ENCODE assay signal across 24 cellular contexts in genomic region chr5:37734114-37734513, GRCh38.
DNase-seq lines count a peak whose midpoint lies in the region; ATAC-seq, FAIRE-seq and TF ChIP-seq lines count a peak whose summit lies in the region.
"Had no signal": no experiment of that assay in that cellular context is flagged by ENCODE, and none has a peak within 500 bp of the region (broad histone marks: within the 10 kb centered on the region; RNA-seq: fewer than 3 reads in every experiment).

No MANE protein-coding gene starts in this region.

- no peak overlapping the region for H3K23ac ChIP-seq in IMR-90 (ENCODE audit: low read depth, low read length)

- no peak for FAIRE-seq in A549 (lab: Jason Lieb, UNC)
- peak; percentile 13 for FAIRE-seq in pancreas (lab: Jason Lieb, UNC)
- FAIRE-seq: A204.1, GM12891, GM19239 had no signal

- no peak overlapping the region for H3K56ac ChIP-seq in IMR-90 (ENCODE audit: extremely low read depth, insufficient read depth, low read length)

- H3K4me3 ChIP-seq in A549 (no peak overlapping the region), IMR-90 (ENCODE audit: insufficient read depth, low read depth, low read length) (no peak overlapping the region), pancreas (no peak overlapping the region)
- H3K4me3 ChIP-seq: BLaER1 had no signal

- H4K20me1 ChIP-seq in IMR-90 (ENCODE audit: insufficient read depth, low read length), result no peaks in the 10 kb centered on the region
- H4K20me1 ChIP-seq: BLaER1 had no signal

- H4K8ac ChIP-seq in IMR-90 (ENCODE audit: low read depth in 2 of 2, low read length in 2 of 2), result no peak overlapping the region

- no peak overlapping the region for H2AK9ac ChIP-seq in IMR-90 (replicated peaks; ENCODE audit: low read depth, low read length, poor library complexity)

- dilution Hi-C loops in IMR-90 (cut with HindIII; ENCODE audit: low sequenced_read_pairs, unreplicated experiment), result no loop called here

- H3K36me3 ChIP-seq in IMR-90 (ENCODE audit: control insufficient read depth, insufficient read depth, low read length) (no peaks in the 10 kb centered on the region), pancreas (no peaks in the 10 kb centered on the region)
- H3K36me3 ChIP-seq: BE2C had no signal

- WGBS in A549 (ENCODE audit: missing lambda C conversion rate), result 4% methylated on average over 1 of the region's 1 CpG
- no CpG with 5 or more reads among the region's 1 CpG for WGBS in IMR-90 (ENCODE audit: extremely low coverage in 2 of 2, insufficient read length in 1 of 2), 2 experiments
- 0% methylated on average over 1 of the region's 1 CpG for WGBS in pancreas, 2 donors

- no peak overlapping the region for H3K9ac ChIP-seq in IMR-90 (ENCODE audit: low read depth, low read length)
- H3K9ac ChIP-seq: BLaER1 had no signal

- TF ChIP-seq EP300 in A549 (IDR thresholded peaks at IDR 0.05), result no peak

- no peak overlapping the region for H2BK15ac ChIP-seq in IMR-90 (ENCODE audit: low read depth, low read length)

- no peak overlapping the region for H2BK20ac ChIP-seq in IMR-90 (ENCODE audit: low read depth, low read length)

- H3K27me3 ChIP-seq in IMR-90 (ENCODE audit: control insufficient read depth, insufficient read depth, low read length), result no peaks in the 10 kb centered on the region
- no peaks in the 10 kb centered on the region for H3K27me3 ChIP-seq in pancreas
- H3K27me3 ChIP-seq: BE2C, BLaER1 had no signal

- H3K4ac ChIP-seq in IMR-90 (ENCODE audit: low read depth, low read length), result no peak overlapping the region

- H3K79me1 ChIP-seq in IMR-90 (ENCODE audit: low read depth in 1 of 2, low read length in 2 of 2), result no peaks in the 10 kb centered on the region

- H2AK5ac ChIP-seq in IMR-90 (ENCODE audit: low read depth, low read length), result no peak overlapping the region

- in situ Hi-C loops in IMR-90 (cut with MboI; ENCODE audit: low sequenced_read_pairs), result no loop called here

- H3K18ac ChIP-seq in IMR-90 (ENCODE audit: low read depth, low read length), result no peak overlapping the region

- no peaks in the 10 kb centered on the region for H3K9me3 ChIP-seq in A549
- no peaks in the 10 kb centered on the region for H3K9me3 ChIP-seq in IMR-90 (ENCODE audit: control insufficient read depth, insufficient read depth, low read length)
- no peaks in the 10 kb centered on the region for H3K9me3 ChIP-seq in pancreas
- H3K9me3 ChIP-seq: BE2C, BLaER1 had no signal

- no peak overlapping the region for H3K14ac ChIP-seq in IMR-90 (replicated peaks; ENCODE audit: low read depth, low read length)

- no peak overlapping the region for H3K27ac ChIP-seq in A549
- no peak overlapping the region for H3K27ac ChIP-seq in IMR-90 (ENCODE audit: insufficient read depth, low read length)
- H3K27ac ChIP-seq in pancreas, result no peak overlapping the region
- H3K27ac ChIP-seq: BLaER1 had no signal

- no peak for TF ChIP-seq POLR2A in A549 (IDR thresholded peaks at IDR 0.05; ENCODE audit: low read length)
- TF ChIP-seq POLR2A in IMR-90 (IDR thresholded peaks at IDR 0.05; ENCODE audit: low read depth, low read length), result no peak

- POLR2A ChIA-PET in A549 (lab: Yijun Ruan, JAX) (no interaction called here), IMR-90 (lab: Charles Lee; ENCODE audit: unreplicated experiment) (no interaction called here)

- H3K4me1 ChIP-seq in A549, result peaks cover 21% of the 10 kb centered on the region
- peaks cover 7% of the 10 kb centered on the region for H3K4me1 ChIP-seq in IMR-90 (ENCODE audit: control insufficient read depth, insufficient read depth, low read length)
- no peaks in the 10 kb centered on the region for H3K4me1 ChIP-seq in pancreas

- H4K91ac ChIP-seq in IMR-90 (ENCODE audit: insufficient read depth, low read depth, low read length), result no peak overlapping the region

- H3K4me2 ChIP-seq in A549, result no peak overlapping the region
- no peak overlapping the region for H3K4me2 ChIP-seq in IMR-90 (ENCODE audit: low read depth, low read length)
- H3K4me2 ChIP-seq: BLaER1 had no signal

- no TSS peak for BruUV-seq in IMR-90 (replicated peaks; lab: Mats Ljungman, UMichigan)

- H2BK5ac ChIP-seq in IMR-90 (ENCODE audit: low read depth, low read length, poor library complexity, severe bottlenecking), result no peak overlapping the region

- no peak for TF ChIP-seq RAD21 in A549 (conservative IDR thresholded peaks at IDR 0.05 in 1 of 2, IDR thresholded peaks at IDR 0.05 in 1 of 2)
- TF ChIP-seq RAD21 in IMR-90 (IDR thresholded peaks at IDR 0.05; ENCODE audit: low read length), result no peak

- no peak for TF ChIP-seq CTCF in A549 (IDR thresholded peaks at IDR 0.05)
- no peak for TF ChIP-seq CTCF in IMR-90 (conservative IDR thresholded peaks at IDR 0.05; ENCODE audit: low read depth, low read length)
- TF ChIP-seq CTCF in pancreas (IDR thresholded peaks at IDR 0.05), result no peak
- no peak for TF ChIP-seq CTCF in GM10266 (IDR thresholded peaks at IDR 0.05; ENCODE audit: control insufficient read depth, insufficient read depth, low read depth, missing control alignments)

- H4K5ac ChIP-seq in IMR-90 (ENCODE audit: low read depth, low read length), result no peak overlapping the region

- no peak overlapping the region for H2AFZ ChIP-seq in IMR-90 (replicated peaks; ENCODE audit: low read length, poor library complexity)

- CTCF ChIA-PET in A549 (lab: Yijun Ruan, JAX), result no interaction called here
- CTCF ChIA-PET in IMR-90 (lab: Yijun Ruan, JAX), result interaction anchor here (1.6 kb wide), 1 partner anchor 11 kb away, joined by 7 read pairs; no protein-coding TSS in a partner anchor

- 0 out of 2 replicates have a peak, but pooled peaks cover 3% of the 10 kb centered on the region for H3K9me1 ChIP-seq in IMR-90 (ENCODE audit: insufficient read depth, low read length)

- DNase-seq in A549 (ENCODE audit: low read depth in 1 of 2, low spot score in 1 of 2) (no peak), IMR-90 (no peak), pancreas (no peak), NCI-H1417 treated with DMSO at 0.1 percent for 48 hours (lab: John Stamatoyannopoulos, UW) (no peak), GM10266 (ENCODE audit: extremely low spot score) (no peak), AG20443 (ENCODE audit: low spot score) (no peak)
- DNase-seq: 8988T; BE2C; C1 segment of cervical spinal cord; CD4-positive, alpha-beta memory T cell; CD4-positive, CD25-positive, alpha-beta regulatory T cell; CD8-positive, alpha-beta memory T cell; COR-L47; DMS 273 treated with DMSO at 0.1 percent for 48 hours; DMS153; DMS53; DMS79; DND-41; EL; GDM1 had no signal

- no peak overlapping the region for H2BK120ac ChIP-seq in IMR-90 (ENCODE audit: low read depth, low read length)

- ATAC-seq in A549 (no peak), IMR-90 (ENCODE audit: low read depth) (no peak), pancreas (no peak)

- intact Hi-C loops in IMR-90 (cut with micrococcal nuclease) (no loop called here), pancreas (cut with DNase I) (no loop called here)

TF ChIP-seq in A549, 52 proteins besides CTCF, POLR2A, EP300 and RAD21:
- TF ChIP-seq MAFK (IDR thresholded peaks at IDR 0.05; ENCODE audit: partially characterized antibody) (peak; percentile 22), HOXB13 (CRISPR knock-in tag; IDR thresholded peaks at IDR 0.05; ENCODE audit: low read depth) (no peak)

TF ChIP-seq in IMR-90, 13 proteins besides CTCF, POLR2A, EP300 and RAD21:
- TF ChIP-seq MAFK (IDR thresholded peaks at IDR 0.05; ENCODE audit: low read depth, low read length) (0 out of 2 replicates have a peak, but pooled peaks have one; percentile 22), CHD1 (IDR thresholded peaks at IDR 0.05; ENCODE audit: low read depth, low read length) (no peak)
